Comparison of ENCODE assay signal across 14 cellular contexts in the genomic region with DNA sequence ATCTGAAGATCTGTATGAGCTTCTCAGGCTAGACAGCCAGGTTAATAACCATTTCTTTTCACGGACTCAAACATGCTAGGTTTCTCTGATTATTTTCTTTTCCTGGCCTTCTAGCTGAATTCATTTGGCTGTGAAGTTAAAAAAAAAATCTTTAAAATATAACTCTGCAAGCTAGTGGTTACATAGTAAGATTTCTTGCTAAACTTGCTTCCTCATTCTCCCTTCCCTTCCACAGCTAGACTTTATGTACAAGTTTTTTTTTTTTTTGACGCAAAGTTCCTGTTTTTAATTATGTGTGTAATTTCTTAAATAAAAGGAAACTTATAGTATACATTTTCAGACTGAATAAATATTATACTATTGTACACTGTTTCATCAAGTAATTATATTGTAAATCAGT.
"Had no signal": no experiment of that assay in that cellular context is flagged by ENCODE, and none has a peak within 500 bp of the region (broad histone marks: within the 10 kb centered on the region; RNA-seq: fewer than 3 reads in every experiment).

No MANE protein-coding gene starts in this region.

- ATAC-seq: activated naive CD4-positive, alpha-beta T cell treated with anti-CD3 and anti-CD28 coated beads, Interleukin-2, amount 50 U/mL, for 72 hours; activated T-cell treated with anti-CD3 and anti-CD28 coated beads, Interleukin-2, amount 50 U/mL, for 4 hours; heart left ventricle; left lung; natural killer cell treated with Interleukin-12 subunit alpha and Interleukin-12 subunit beta and Interleukin-15 and Interleukin-18, amount 100 ng/mL, for 72 hours; right cardiac atrium; stimulated activated memory B cell treated with anti-CD40 and anti-IgM and Interleukin-4, amounts not matched to agents 10 μg/mL and 1 μg/mL and 100 μg/mL, for 72 hours had no signal

- H3K9me3 ChIP-seq: heart left ventricle, left lung, transverse colon had no signal

- H3K36me3 ChIP-seq: heart left ventricle, left lung, transverse colon had no signal

- FAIRE-seq: frontal cortex, islet of Langerhans, small intestine had no signal

- H3K4me3 ChIP-seq: heart left ventricle, left lung, transverse colon had no signal

- H3K27ac ChIP-seq: transverse colon had no signal

- DNase-seq: activated CD4-positive, alpha-beta memory T cell treated with anti-CD3 and anti-CD28 coated beads for 36 hours; activated effector memory CD4-positive, alpha-beta T cell treated with anti-CD3 and anti-CD28 coated beads, Interleukin-2, amount 50 U/mL, for 16 hours; activated T-cell treated with anti-CD3 and anti-CD28 coated beads, Interleukin-2, amount 50 U/mL, for 4 hours; heart left ventricle; left lung; occipital lobe; right cardiac atrium; small intestine; transverse colon had no signal

- H3K27me3 ChIP-seq: heart left ventricle, left lung, transverse colon had no signal
